ENCODE assay signal across 9 cellular contexts in genomic region chr4:87848622-87849351, GRCh38. TPM values are rescaled to one million over a fixed set of nuclear protein-coding genes. Genes with fewer than 3 reads are reported as not detected.
DNase-seq lines count a peak whose midpoint lies in the region; ATAC-seq and FAIRE-seq lines count a peak whose summit lies in the region.
"Had no signal": no experiment of that assay in that cellular context is flagged by ENCODE, and none has a peak within 500 bp of the region (broad histone marks: within the 10 kb centered on the region; RNA-seq: fewer than 3 reads in every experiment).

No MANE protein-coding gene starts in this region.

- H3K18ac ChIP-seq in neuronal stem cell (ENCODE audit: low read length): no peak overlapping the region

- H2AK5ac ChIP-seq in neuronal stem cell (ENCODE audit: low read depth, low read length): no peak overlapping the region

- H2BK5ac ChIP-seq in neuronal stem cell (ENCODE audit: low read length): no peak overlapping the region

- peak; percentile 47 for FAIRE-seq in frontal cortex (lab: Jason Lieb, UNC)
- FAIRE-seq: TTC549 had no signal

- H3K27ac ChIP-seq in neuronal stem cell (replicated peaks; ENCODE audit: low read length): no peak overlapping the region

- no peaks in the 10 kb centered on the region for H3K4me1 ChIP-seq in neuronal stem cell (ENCODE audit: control insufficient read depth in 2 of 2, insufficient read depth in 1 of 2, low read depth in 1 of 2, low read length in 2 of 2)

- H3K9me3 ChIP-seq in neuronal stem cell (replicated peaks in 1 of 2; ENCODE audit: control insufficient read depth in 2 of 2, insufficient read depth in 1 of 2, low read depth in 1 of 2, low read length in 2 of 2): no peaks in the 10 kb centered on the region

- peaks cover 3% of the 10 kb centered on the region for H3K27me3 Mint-ChIP-seq in activated T-cell treated with anti-CD3 and anti-CD28 coated beads, Interleukin-2, amount 50 U/mL, for 72 hours (ENCODE audit: low read depth)

- H3K36me3 Mint-ChIP-seq in activated T-cell treated with anti-CD3 and anti-CD28 coated beads, Interleukin-2, amount 50 U/mL, for 72 hours (ENCODE audit: insufficient read depth in 2 of 2): no peaks in the 10 kb centered on the region

- no CpG with 5 or more reads among the region's 15 CpGs for WGBS in neuronal stem cell (ENCODE audit: extremely low coverage in 2 of 2, insufficient read length in 2 of 2, insufficient replicate concordance in 1 of 2), 2 donors

- H3K36me3 ChIP-seq in neuronal stem cell (replicated peaks in 1 of 2; ENCODE audit: control insufficient read depth in 2 of 2, insufficient read depth in 2 of 2, low read length in 2 of 2): no peaks in the 10 kb centered on the region

- H3K4me1 Mint-ChIP-seq in activated T-cell treated with anti-CD3 and anti-CD28 coated beads, Interleukin-2, amount 50 U/mL, for 72 hours (ENCODE audit: low read depth): peaks cover 10% of the 10 kb centered on the region

- no peak overlapping the region for H3K27ac Mint-ChIP-seq in activated T-cell treated with anti-CD3 and anti-CD28 coated beads, Interleukin-2, amount 50 U/mL, for 72 hours

- no peak overlapping the region for H3K14ac ChIP-seq in neuronal stem cell (ENCODE audit: low read length)

- no peak overlapping the region for H3K4ac ChIP-seq in neuronal stem cell (ENCODE audit: low read length)

- no peak overlapping the region for H2BK15ac ChIP-seq in neuronal stem cell (ENCODE audit: low read length)

- H3K79me1 ChIP-seq in neuronal stem cell (ENCODE audit: low read depth, low read length): no peaks in the 10 kb centered on the region

- no peaks in the 10 kb centered on the region for H3K9me3 Mint-ChIP-seq in activated T-cell treated with anti-CD3 and anti-CD28 coated beads, Interleukin-2, amount 50 U/mL, for 72 hours

- H3K4me3 Mint-ChIP-seq in activated T-cell treated with anti-CD3 and anti-CD28 coated beads, Interleukin-2, amount 50 U/mL, for 72 hours: peak overlapping the region; percentile 60 to 68

- H3K27me3 ChIP-seq in neuronal stem cell (ENCODE audit: control insufficient read depth in 3 of 3, insufficient read depth in 3 of 3, low read depth in 1 of 3, low read length in 3 of 3): peaks cover 0 to 16% (median 0%) of the 10 kb centered on the region in 3 experiments

- H3K23ac ChIP-seq in neuronal stem cell (ENCODE audit: low read depth, low read length, poor library complexity): no peak overlapping the region

- H3K9ac ChIP-seq in neuronal stem cell (ENCODE audit: low read depth, low read length, poor library complexity): no peak overlapping the region

- no peak overlapping the region for H4K8ac ChIP-seq in neuronal stem cell (ENCODE audit: low read depth, low read length)

- H4K91ac ChIP-seq in neuronal stem cell (ENCODE audit: low read depth, low read length, poor library complexity): no peak overlapping the region

- H2BK120ac ChIP-seq in neuronal stem cell (ENCODE audit: low read depth, low read length): no peak overlapping the region

- peak overlapping the region; percentile 68 for H2AFZ ChIP-seq in neuronal stem cell (ENCODE audit: low read length)

- DNase-seq in CD1c-positive myeloid dendritic cell (ENCODE audit: extremely low spot score): peak; percentile 64
- peak; percentile 52 for DNase-seq in NCI-H748 (lab: John Stamatoyannopoulos, UW; ENCODE audit: unreplicated experiment)
- DNase-seq in activated T-cell treated with anti-CD3 and anti-CD28 coated beads, Interleukin-2, amount 50 U/mL, for 72 hours: peak; percentile 33 to 39
- DNase-seq in frontal cortex (ENCODE audit: low spot score in 2 of 2): peak in 1 of 2 donors; percentile 45
- peak; percentile 37 for DNase-seq in neuronal stem cell (ENCODE audit: low spot score)
- no peak for DNase-seq in foreskin melanocyte

- no peak overlapping the region for H3K4me3 ChIP-seq in neuronal stem cell (ENCODE audit: low read length in 2 of 2)

- no peak overlapping the region for H2BK12ac ChIP-seq in neuronal stem cell (ENCODE audit: low read length)

- peak overlapping the region; percentile 43 for H3K4me2 ChIP-seq in neuronal stem cell (ENCODE audit: insufficient read depth, low read length, poor library complexity, severe bottlenecking)

- peak; percentile 92 for ATAC-seq in GM18909 (IDR thresholded peaks at IDR 0.05; ENCODE audit: poor library complexity, unreplicated experiment)
- peak; percentile 92 for ATAC-seq in HG03159 (IDR thresholded peaks at IDR 0.05; ENCODE audit: unreplicated experiment)
- ATAC-seq in activated T-cell treated with anti-CD3 and anti-CD28 coated beads, Interleukin-2, amount 50 U/mL, for 72 hours (replicated peaks in 1 of 2): peak; percentile 83 to 95

RNA-seq across cellular contexts. Expression of gene MEPE, which starts 16.0 kb away (rescaled TPM):
- not detected for total RNA-seq in activated T-cell treated with anti-CD3 and anti-CD28 coated beads, Interleukin-2, amount 50 U/mL, for 72 hours
- total RNA-seq in frontal cortex: 1.2 TPM
- polyA plus RNA-seq in neuronal stem cell (2013, experiment 1 of 2): not detected
- polyA plus RNA-seq in neuronal stem cell (2013, experiment 2 of 2): not detected

RNA-seq across cellular contexts. Expression of gene IBSP, which starts 49.4 kb away (rescaled TPM):
- total RNA-seq in activated T-cell treated with anti-CD3 and anti-CD28 coated beads, Interleukin-2, amount 50 U/mL, for 72 hours: not detected
- total RNA-seq in frontal cortex: not detected
- not detected for polyA plus RNA-seq in neuronal stem cell (2013, experiment 1 of 2)
- not detected for polyA plus RNA-seq in neuronal stem cell (2013, experiment 2 of 2)
